ENCODE assay signal across 16 cellular contexts in genomic region chr10:70034252-70034651, GRCh38. TPM values are rescaled to one million over a fixed set of nuclear protein-coding genes. Genes with fewer than 3 reads are reported as not detected.
DNase-seq lines count a peak whose midpoint lies in the region; TF ChIP-seq lines count a peak whose summit lies in the region.
"Had no signal": no experiment of that assay in that cellular context is flagged by ENCODE, and none has a peak within 500 bp of the region (broad histone marks: within the 10 kb centered on the region; RNA-seq: fewer than 3 reads in every experiment).

No MANE protein-coding gene starts in this region.

- H3K36me3 ChIP-seq in cardiac muscle cell (no peaks in the 10 kb centered on the region), WERI-Rb-1 (no peaks in the 10 kb centered on the region), testis (ENCODE audit: low read depth, missing control alignments) (no peaks in the 10 kb centered on the region)
- H3K36me3 ChIP-seq: BE2C, HAP-1 had no signal

- H3K4me1 ChIP-seq in cardiac muscle cell (ENCODE audit: low read depth), result peaks cover 6% of the 10 kb centered on the region
- peaks cover 17% of the 10 kb centered on the region for H3K4me1 ChIP-seq in testis
- H3K4me1 ChIP-seq: BE2C, HAP-1 had no signal

- H3K4me3 ChIP-seq in cardiac muscle cell, result no peak overlapping the region
- H3K4me3 ChIP-seq in WERI-Rb-1 (ENCODE audit: low read depth, low read length), result no peak overlapping the region
- no peak overlapping the region for H3K4me3 ChIP-seq in testis
- H3K4me3 ChIP-seq: HAP-1 had no signal

- TF ChIP-seq CTCF in cardiac muscle cell (IDR thresholded peaks at IDR 0.05; ENCODE audit: low read depth, low read length) (no peak), WERI-Rb-1 (IDR thresholded peaks at IDR 0.05; ENCODE audit: low read depth, low read length) (no peak), testis (IDR thresholded peaks at IDR 0.05) (no peak)

- H3K27me3 ChIP-seq in cardiac muscle cell, result no peaks in the 10 kb centered on the region
- H3K27me3 ChIP-seq in WERI-Rb-1 (ENCODE audit: insufficient read depth, low read depth, severe bottlenecking), result no peaks in the 10 kb centered on the region
- no peaks in the 10 kb centered on the region for H3K27me3 ChIP-seq in testis
- H3K27me3 ChIP-seq: BE2C had no signal

- H3K27ac ChIP-seq in cardiac muscle cell (no peak overlapping the region), WERI-Rb-1 (peak overlapping the region; percentile 54), testis (peak overlapping the region in 1 of 2 donors; percentile 19)
- H3K27ac ChIP-seq: RWPE1 had no signal

- 15 to 34% methylated on average over 4 of the region's 4 CpGs for WGBS in testis, 2 donors

- peak; percentile 3 to 17 for DNase-seq in cardiac muscle cell (ENCODE audit: low read depth in 1 of 2, low spot score in 1 of 2)
- no peak for DNase-seq in cardiac septum (ENCODE audit: low spot score)
- peak; percentile 7 for DNase-seq in NCI-H1694 (lab: John Stamatoyannopoulos, UW)
- DNase-seq in WERI-Rb-1, result peak; percentile 38
- DNase-seq in testis, result peak; percentile 51
- DNase-seq in LoVo (ENCODE audit: low spot score), result no peak
- no peak for DNase-seq in islet precursor cell
- DNase-seq: BE2C; CD4-positive, alpha-beta memory T cell; EL; NCI-H1417; NCI-H2029 treated with DMSO at 0.1 percent for 48 hours; NK-92 treated with Interleukin-12 subunit alpha and Interleukin-12 subunit beta, amount 100 ng/mL, for 24 hours; T-cell had no signal

- H3K9me3 ChIP-seq in cardiac muscle cell (ENCODE audit: low read depth) (no peaks in the 10 kb centered on the region), WERI-Rb-1 (ENCODE audit: severe bottlenecking) (peaks cover 4% of the 10 kb centered on the region), testis (no peaks in the 10 kb centered on the region)
- H3K9me3 ChIP-seq: BE2C had no signal

- intact Hi-C loops in cardiac septum (cut with DNase I) (no loop called here), testis (cut with DNase I; ENCODE audit: low total_unique reads) (no loop called here)

- no peak for TF ChIP-seq POLR2A in testis (IDR thresholded peaks at IDR 0.05)

RNA-seq across cellular contexts. Expression of gene MACROH2A2, which starts 18.4 kb away (rescaled TPM):
- total RNA-seq in cardiac muscle cell, result 160 and 161 TPM in 2 replicates
- polyA plus RNA-seq in cardiac muscle cell, result 130 and 142 TPM in 2 replicates
- 15.3 TPM for total RNA-seq in cardiac septum
- 10 to 100 TPM; 69.6 to 72.3 TPM for total RNA-seq in testis
- 31.0 TPM for polyA plus RNA-seq in testis (ENCODE audit: insufficient read depth, low read depth, low replicate concordance)

Comparison
In these comparisons a context has a peak if more than half of its experiments do, and no peak if none do; other contexts are left out.
1. DNase-seq: peak in cardiac muscle cell (2 of 2), NCI-H1694 (single experiment), WERI-Rb-1 (single experiment) and testis (single experiment); none in cardiac septum (single experiment), LoVo (single experiment) and islet precursor cell (single experiment).